In genomic region chr13:74288361-74288911, GRCh38 we compare ENCODE assay signal across 7 cellular contexts.
DNase-seq lines count a peak whose midpoint lies in the region; FAIRE-seq and TF ChIP-seq lines count a peak whose summit lies in the region.

No MANE protein-coding gene starts in this region.

- H3K9me3 ChIP-seq in SJCRH30 (replicated peaks) = no peaks in the 10 kb centered on the region
- no peaks in the 10 kb centered on the region for H3K9me3 ChIP-seq in kidney (ENCODE audit: control insufficient read depth in 1 of 2, low read length in 2 of 2)

- H3K4me1 ChIP-seq in SJCRH30 (peaks cover 7% of the 10 kb centered on the region; the same call in 1 of the 2 replicates), kidney (ENCODE audit: control insufficient read depth in 1 of 2, insufficient read depth in 1 of 2, low read depth in 1 of 2, low read length in 2 of 2) (peaks cover 11 to 16% of the 10 kb centered on the region in 2 donors)

- TF ChIP-seq CTCF in astrocyte of the cerebellum (IDR thresholded peaks at IDR 0.05; ENCODE audit: low read depth, low read length, missing control alignments) (no peak), kidney (IDR thresholded peaks at IDR 0.05; ENCODE audit: borderline replicate concordance, extremely low read depth, insufficient read depth) (no peak)

- H3K27ac ChIP-seq in SJCRH30 (peak overlapping the region; percentile 69), kidney (ENCODE audit: low read depth in 2 of 2, low read length in 2 of 2) (peak overlapping the region; percentile 51 to 82)

- DNase-seq in HT-29 (ENCODE audit: low spot score) (peak; percentile 87), SJCRH30 (peak; percentile 89 to 94), astrocyte of the cerebellum (ENCODE audit: low read depth) (no peak), kidney (peak; percentile 59), islet precursor cell (no peak), erythroblast (lab: John Stamatoyannopoulos, UW) (no peak)
- DNase-seq in stimulated activated CD8-positive, alpha-beta memory T cell treated with anti-CD3 and anti-CD28 coated beads, Interleukin-4, amount 100 ng/mL, for 48 hours = peak; percentile 32

- H3K9ac ChIP-seq in kidney (ENCODE audit: low read length in 2 of 2) = peak overlapping the region; percentile 56 to 68

- no peaks in the 10 kb centered on the region for H3K36me3 ChIP-seq in SJCRH30
- no peaks in the 10 kb centered on the region for H3K36me3 ChIP-seq in kidney (ENCODE audit: control insufficient read depth in 1 of 2, insufficient read depth in 2 of 2, low read length in 2 of 2)

- H3K4me3 ChIP-seq in SJCRH30 (peak overlapping the region; percentile 50), astrocyte of the cerebellum (ENCODE audit: low read depth, low read length) (peak overlapping the region; percentile 28), kidney (ENCODE audit: low read length in 2 of 2) (peak overlapping the region; percentile 63 to 69)

- no peak for FAIRE-seq in kidney (lab: Jason Lieb, UNC)

- intact Hi-C loops in kidney (cut with DNase I) = no loop called here

- in situ Hi-C loops in astrocyte of the cerebellum (cut with HindIII; ENCODE audit: low sequenced_read_pairs) = no loop called here

- no peak for TF ChIP-seq POLR2A in erythroblast (IDR thresholded peaks at IDR 0.05; ENCODE audit: low read length)

- H3K27me3 ChIP-seq in SJCRH30 = no peaks in the 10 kb centered on the region

Comparison
In these comparisons a context has a peak if more than half of its experiments do, and no peak if none do; other contexts are left out.
1. DNase-seq: peak in HT-29 (single experiment), SJCRH30 (2 of 2), kidney (single experiment) and stimulated activated CD8-positive, alpha-beta memory T cell treated with anti-CD3 and anti-CD28 coated beads, Interleukin-4, amount 100 ng/mL, for 48 hours (single experiment); none in astrocyte of the cerebellum (single experiment), islet precursor cell (single experiment) and erythroblast (0 of 2).
2. Peak in every context shown above with its lines, with median percentiles within 50 percentile points of each other: H3K4me3 ChIP-seq.